ENCODE assay signal across 8 cellular contexts in genomic region chr15:40953713-40954074, GRCh38. TPM values are rescaled to one million over a fixed set of nuclear protein-coding genes. Genes with fewer than 3 reads are reported as not detected.
DNase-seq lines count a peak whose midpoint lies in the region; FAIRE-seq and TF ChIP-seq lines count a peak whose summit lies in the region.

No MANE protein-coding gene starts in this region.

- no peaks in the 10 kb centered on the region for H3K9me2 ChIP-seq in Karpas-422 (replicated peaks; ENCODE audit: insufficient read depth, low read length)

- TF ChIP-seq RAD21 in H1 (IDR thresholded peaks at IDR 0.05 in 1 of 2, conservative IDR thresholded peaks at IDR 0.05 in 1 of 2; ENCODE audit: low read depth in 2 of 2, low read length in 2 of 2), result no peak

- no peaks in the 10 kb centered on the region for H3K9me3 ChIP-seq in Karpas-422 (ENCODE audit: low read length)
- no peaks in the 10 kb centered on the region for H3K9me3 ChIP-seq in H1 (ENCODE audit: insufficient read depth in 2 of 2, low read depth in 1 of 2, low read length in 1 of 2)
- H3K9me3 ChIP-seq in neutrophil, result no peaks in the 10 kb centered on the region

- H3K79me1 ChIP-seq in H1 (ENCODE audit: low read depth, low read length), result no peaks in the 10 kb centered on the region; the same call in 1 of the 2 replicates

- no peaks in the 10 kb centered on the region for H4K20me1 ChIP-seq in Karpas-422 (ENCODE audit: insufficient read depth, low read depth, low read length)
- H4K20me1 ChIP-seq in H1 (replicated peaks in 1 of 2; ENCODE audit: control insufficient read depth in 1 of 2, insufficient read depth in 2 of 2, low read length in 2 of 2), result peaks cover 0 to 12% of the 10 kb centered on the region in 2 experiments

- H3K4me3 ChIP-seq in Karpas-422 (ENCODE audit: low read length), result peak overlapping the region; percentile 75
- H3K4me3 ChIP-seq in H1 (ENCODE audit: extremely low read depth in 1 of 4, insufficient read depth in 2 of 4, low read depth in 3 of 4, low read length in 4 of 4), result peak overlapping the region; percentile 74 to 92 (median 82)
- peak overlapping the region; percentile 85 for H3K4me3 ChIP-seq in neutrophil (ENCODE audit: low read depth in 1 of 2, low read length in 1 of 2)

- H3K14ac ChIP-seq in H1 (ENCODE audit: insufficient read length), result no peak overlapping the region

- H3K4me1 ChIP-seq in Karpas-422 (ENCODE audit: low read length) (peaks cover 26% of the 10 kb centered on the region), H1 (replicated peaks in 1 of 4; ENCODE audit: control insufficient read depth in 3 of 4, insufficient read depth in 4 of 4, low read length in 3 of 4) (peaks cover 2 to 18% (median 12%) of the 10 kb centered on the region in 4 experiments), neutrophil (ENCODE audit: control insufficient read depth in 1 of 2, insufficient read depth in 1 of 2, low read depth in 1 of 2, low read length in 1 of 2) (peaks cover 16 to 18% of the 10 kb centered on the region in 2 experiments)

- TF ChIP-seq POLR2A in H1 (IDR thresholded peaks at IDR 0.05; ENCODE audit: control extremely low read depth in 1 of 2, low read depth in 2 of 2, low read length in 2 of 2) (peak in 1 of 2 experiments; percentile 63; a peak in 1 of 3 replicates), erythroblast (IDR thresholded peaks at IDR 0.05; ENCODE audit: low read length) (no peak)

- no peak for FAIRE-seq in H1 (lab: Jason Lieb, UNC)

- 0% methylated on average over 10 of the region's 17 CpGs; no CpG with 5 or more reads in 1 of the 2 experiments for WGBS in H1 (ENCODE audit: extremely low coverage in 1 of 2, insufficient coverage in 1 of 2, insufficient read length in 1 of 2, insufficient replicate concordance in 2 of 2, low coverage in 1 of 2, low lambda C conversion rate in 2 of 2, missing lambda C conversion rate in 1 of 2), 2 experiments

- peak overlapping the region; percentile 91 for H3K27ac Mint-ChIP-seq in Calu3 (ENCODE audit: unreplicated experiment)

- BruUV-seq in Calu3 (replicated peaks; lab: Mats Ljungman, UMichigan), result TSS peak; percentile 64

- DNase-seq in Calu3, result no peak
- no peak for DNase-seq in Karpas-422
- DNase-seq in H1 (ENCODE audit: low read depth in 1 of 2, low spot score in 2 of 2), result no peak
- no peak for DNase-seq in D341Med (ENCODE audit: low spot score)
- no peak for DNase-seq in erythroblast (lab: John Stamatoyannopoulos, UW)
- no peak for DNase-seq in SHP77 treated with DMSO at 0.1 percent for 48 hours (lab: John Stamatoyannopoulos, UW)
- DNase-seq in NOMO-1 (lab: John Stamatoyannopoulos, UW; ENCODE audit: unreplicated experiment in 2 of 2), result no peak

- H3K4me2 ChIP-seq in Karpas-422 (ENCODE audit: low read depth, low read length, poor library complexity, severe bottlenecking) (peak overlapping the region; percentile 84), H1 (ENCODE audit: insufficient read depth in 1 of 2, low read depth in 2 of 2, low read length in 2 of 2) (peak overlapping the region; percentile 84 to 85)

- H3K4ac ChIP-seq in H1 (replicated peaks; ENCODE audit: insufficient read length, low read depth, low read length), result peak overlapping the region; percentile 87

- intact Hi-C loops in Calu3 (cut with micrococcal nuclease; ENCODE audit: unreplicated experiment), result no loop called here

- peak overlapping the region; percentile 68; the same call in 1 of the 2 replicates for H3K18ac ChIP-seq in H1 (ENCODE audit: extremely low read depth, low read length)

- POLR2A ChIA-PET in H1 (lab: Charles Lee; ENCODE audit: partially characterized antibody), result interaction anchor here (0.6 to 43.8 kb wide), 46 partner anchors 2 to 489 kb away, joined by 3 to 1505 read pairs (median 4); partner anchors contain the start of genes CHAC1, CHP1, DLL4 and EXD1

- H2AK5ac ChIP-seq in H1 (ENCODE audit: low read depth, low read length), result no peak overlapping the region; the same call in 1 of the 2 replicates

- H3K23ac ChIP-seq in H1 (ENCODE audit: insufficient read length), result no peak overlapping the region

- peak overlapping the region; percentile 68 for H4K91ac ChIP-seq in H1 (replicated peaks; ENCODE audit: insufficient read length, low read length)

- TF ChIP-seq CTCF in Calu3 (IDR thresholded peaks at IDR 0.05; ENCODE audit: unreplicated experiment), result no peak
- no peak for TF ChIP-seq CTCF in H1 (IDR thresholded peaks at IDR 0.05; ENCODE audit: control extremely low read depth in 1 of 3, insufficient read depth in 1 of 3, low read depth in 1 of 3, low read length in 3 of 3)
- no peak for TF ChIP-seq CTCF in neutrophil (IDR thresholded peaks at IDR 0.05)

- no peaks in the 10 kb centered on the region for H3K9me3 Mint-ChIP-seq in Calu3 (ENCODE audit: low read depth, unreplicated experiment)

- H3K4me3 Mint-ChIP-seq in Calu3 (ENCODE audit: low read depth, unreplicated experiment), result peak overlapping the region; percentile 76

- H2BK12ac ChIP-seq in H1 (ENCODE audit: low read depth, low read length), result peak overlapping the region; percentile 94; the same call in 1 of the 2 replicates

- peak overlapping the region; percentile 94 for H4K5ac ChIP-seq in H1 (ENCODE audit: insufficient read length, low read depth, low read length)

- H3K79me2 ChIP-seq in Karpas-422 (ENCODE audit: low read length), result no peaks in the 10 kb centered on the region
- H3K79me2 ChIP-seq in H1 (ENCODE audit: control insufficient read depth in 1 of 2, insufficient read depth in 2 of 2, low read length in 2 of 2), result peaks cover 0 to 28% of the 10 kb centered on the region in 2 experiments; a peak in 2 of 4 replicates

- CTCF ChIA-PET in Calu3 (lab: Charles Lee), result interaction anchor here (0.5 to 1.3 kb wide), 3 partner anchors 12 to 476 kb away, joined by 3 to 8 read pairs (median 4); no protein-coding TSS in a partner anchor
- CTCF ChIA-PET in H1 (lab: Charles Lee; ENCODE audit: partially characterized antibody), result interaction anchor here (0.7 to 33.1 kb wide), 17 partner anchors 8 to 225 kb away, joined by 3 to 590 read pairs (median 6); partner anchors contain the start of genes DLL4 and VPS18

- H3K23me2 ChIP-seq in H1 (ENCODE audit: low read depth, low read length), result peaks cover 10% of the 10 kb centered on the region

- H3K36me3 Mint-ChIP-seq in Calu3 (ENCODE audit: insufficient read depth, unreplicated experiment), result peaks cover 31% of the 10 kb centered on the region

- no peak for TF ChIP-seq EP300 in H1 (IDR thresholded peaks at IDR 0.05; ENCODE audit: borderline replicate concordance in 1 of 2, low read depth in 2 of 2, low read length in 2 of 2)

- H3K4me1 Mint-ChIP-seq in Calu3 (ENCODE audit: low read depth, unreplicated experiment), result peaks cover 7% of the 10 kb centered on the region

- peak overlapping the region; percentile 97 for H2BK5ac ChIP-seq in H1 (ENCODE audit: low read depth, low read length)

- H2AFZ ChIP-seq in Karpas-422 (ENCODE audit: low read length), result no peak overlapping the region
- H2AFZ ChIP-seq in H1 (ENCODE audit: low read length), result no peak overlapping the region

- no peak overlapping the region for H2BK20ac ChIP-seq in H1 (ENCODE audit: low read length)

- H3K9ac ChIP-seq in Karpas-422 (ENCODE audit: low read length) (peak overlapping the region; percentile 79), H1 (replicated peaks in 1 of 4; ENCODE audit: extremely low read depth in 1 of 4, low read depth in 3 of 4, low read length in 3 of 4) (peak overlapping the region; percentile 46 to 88 (median 74))

- no peak overlapping the region for H2BK120ac ChIP-seq in H1 (replicated peaks; ENCODE audit: low read depth, low read length)

- no peak overlapping the region; the same call in 1 of the 2 replicates for H3K27ac ChIP-seq in Karpas-422 (ENCODE audit: low read length)
- H3K27ac ChIP-seq in H1 (ENCODE audit: low read depth, low read length), result peak overlapping the region; percentile 81
- peak overlapping the region; percentile 41 for H3K27ac ChIP-seq in neutrophil

- H3K27me3 ChIP-seq in Karpas-422 (ENCODE audit: low read length) (no peaks in the 10 kb centered on the region), H1 (replicated peaks in 1 of 4; ENCODE audit: control insufficient read depth in 3 of 4, extremely low read depth in 1 of 4, insufficient read depth in 3 of 4, low read length in 3 of 4) (no peaks in the 10 kb centered on the region), neutrophil (peaks cover 7% of the 10 kb centered on the region)

- H2BK15ac ChIP-seq in H1 (ENCODE audit: low read length), result no peak overlapping the region; the same call in 1 of the 2 replicates

- H3K36me3 ChIP-seq in Karpas-422 (ENCODE audit: insufficient read depth, low read length) (no peaks in the 10 kb centered on the region; the same call in 1 of the 2 replicates), H1 (ENCODE audit: control insufficient read depth in 2 of 4, insufficient read depth in 4 of 4, low read length in 3 of 4) (peaks cover 8 to 33% (median 12%) of the 10 kb centered on the region in 4 experiments), neutrophil (no peaks in the 10 kb centered on the region)

- H3K27me3 Mint-ChIP-seq in Calu3 (ENCODE audit: unreplicated experiment), result no peaks in the 10 kb centered on the region

- peak overlapping the region; percentile 87; the same call in 1 of the 2 replicates for H4K8ac ChIP-seq in H1 (ENCODE audit: extremely low read depth, insufficient read depth, low read length)

- H3K56ac ChIP-seq in H1 (replicated peaks; ENCODE audit: insufficient read length, low read depth, low read length), result peak overlapping the region; percentile 65

RNA-seq across cellular contexts. Expression of gene CHAC1, which starts 0.4 kb away (rescaled TPM):
- total RNA-seq in Calu3 (2022), result 5.0 and 5.2 TPM in 2 replicates
- total RNA-seq in Karpas-422 (2014; rRNA removed; shearing (Covaris generic); ENCODE audit: low replicate concordance), result 41.6 and 45.5 TPM in 2 replicates
- 28.7 and 34.3 TPM in 2 replicates for total RNA-seq in H1 (2021; fragmentation: NEBNext Ultra II Directional; extraction: Animal tissue kit (Norgen Biotek cat#: 25700))
- polyA plus RNA-seq in H1 (2011; rRNA removed), result 159 and 215 TPM in 2 replicates
- polyA plus RNA-seq in H1 (2011; cell fraction: cytosol; rRNA removed), result 112 TPM
- 104 TPM for polyA plus RNA-seq in H1 (2011; cell fraction: nucleus; rRNA removed)
- polyA plus RNA-seq in H1 (2012, experiment 1 of 2), result 33.4 to 49.1 TPM (median 43.9 TPM) in 4 replicates
- 56.2 TPM for polyA plus RNA-seq in H1 (2012, experiment 2 of 2)
- 17.9 TPM for polyA plus RNA-seq in H1 (2013, experiment 1 of 2)
- 16.9 TPM for polyA plus RNA-seq in H1 (2013, experiment 2 of 2)
- polyA minus RNA-seq in H1 (2011; rRNA and poly(A)+ RNA removed), result 55.7 and 84.0 TPM in 2 replicates
- polyA minus RNA-seq in H1 (2011; cell fraction: cytosol; rRNA and poly(A)+ RNA removed), result 89.2 TPM
- polyA minus RNA-seq in H1 (2011; cell fraction: nucleus; rRNA and poly(A)+ RNA removed), result 65.8 TPM

RNA-seq across cellular contexts. Expression of gene DLL4, which starts 24.6 kb away (rescaled TPM):
- total RNA-seq in Calu3 (2022), result not detected in 2 replicates
- total RNA-seq in Karpas-422 (2014; rRNA removed; shearing (Covaris generic); ENCODE audit: low replicate concordance), result 0.36 TPM in 1 of 2 replicates, not detected in the other
- 0.48 and 0.60 TPM in 2 replicates for total RNA-seq in H1 (2021; fragmentation: NEBNext Ultra II Directional; extraction: Animal tissue kit (Norgen Biotek cat#: 25700))
- polyA plus RNA-seq in H1 (2011; rRNA removed), result 0.22 and 0.23 TPM in 2 replicates
- polyA plus RNA-seq in H1 (2011; cell fraction: cytosol; rRNA removed), result 0.21 TPM
- 1.0 TPM for polyA plus RNA-seq in H1 (2011; cell fraction: nucleus; rRNA removed)
- 0.12 to 0.18 TPM (median 0.17 TPM) in 3 of 4 replicates, not detected in the other for polyA plus RNA-seq in H1 (2012, experiment 1 of 2)
- 0.16 TPM for polyA plus RNA-seq in H1 (2012, experiment 2 of 2)
- 0.20 TPM for polyA plus RNA-seq in H1 (2013, experiment 1 of 2)
- 0.20 TPM for polyA plus RNA-seq in H1 (2013, experiment 2 of 2)
- 0.27 and 0.85 TPM in 2 replicates for polyA minus RNA-seq in H1 (2011; rRNA and poly(A)+ RNA removed)
- not detected for polyA minus RNA-seq in H1 (2011; cell fraction: cytosol; rRNA and poly(A)+ RNA removed)
- polyA minus RNA-seq in H1 (2011; cell fraction: nucleus; rRNA and poly(A)+ RNA removed), result 2.5 TPM

RNA-seq across cellular contexts. Expression of gene VPS18, which starts 59.4 kb away (rescaled TPM):
- 14.3 and 16.6 TPM in 2 replicates for total RNA-seq in Calu3 (2022)
- 12.6 and 18.1 TPM in 2 replicates for total RNA-seq in Karpas-422 (2014; rRNA removed; shearing (Covaris generic); ENCODE audit: low replicate concordance)
- total RNA-seq in H1 (2021; fragmentation: NEBNext Ultra II Directional; extraction: Animal tissue kit (Norgen Biotek cat#: 25700)), result 31.9 and 32.7 TPM in 2 replicates
- polyA plus RNA-seq in H1 (2011; rRNA removed), result 28.9 and 32.9 TPM in 2 replicates
- polyA plus RNA-seq in H1 (2011; cell fraction: cytosol; rRNA removed), result 27.4 TPM
- polyA plus RNA-seq in H1 (2011; cell fraction: nucleus; rRNA removed), result 35.6 TPM
- 19.1 to 31.3 TPM (median 29.5 TPM) in 4 replicates for polyA plus RNA-seq in H1 (2012, experiment 1 of 2)
- 32.6 TPM for polyA plus RNA-seq in H1 (2012, experiment 2 of 2)
- 12.6 TPM for polyA plus RNA-seq in H1 (2013, experiment 1 of 2)
- 11.3 TPM for polyA plus RNA-seq in H1 (2013, experiment 2 of 2)
- 65.4 and 80.3 TPM in 2 replicates for polyA minus RNA-seq in H1 (2011; rRNA and poly(A)+ RNA removed)
- 39.1 TPM for polyA minus RNA-seq in H1 (2011; cell fraction: cytosol; rRNA and poly(A)+ RNA removed)
- 31.4 TPM for polyA minus RNA-seq in H1 (2011; cell fraction: nucleus; rRNA and poly(A)+ RNA removed)
